In the genomic region with DNA sequence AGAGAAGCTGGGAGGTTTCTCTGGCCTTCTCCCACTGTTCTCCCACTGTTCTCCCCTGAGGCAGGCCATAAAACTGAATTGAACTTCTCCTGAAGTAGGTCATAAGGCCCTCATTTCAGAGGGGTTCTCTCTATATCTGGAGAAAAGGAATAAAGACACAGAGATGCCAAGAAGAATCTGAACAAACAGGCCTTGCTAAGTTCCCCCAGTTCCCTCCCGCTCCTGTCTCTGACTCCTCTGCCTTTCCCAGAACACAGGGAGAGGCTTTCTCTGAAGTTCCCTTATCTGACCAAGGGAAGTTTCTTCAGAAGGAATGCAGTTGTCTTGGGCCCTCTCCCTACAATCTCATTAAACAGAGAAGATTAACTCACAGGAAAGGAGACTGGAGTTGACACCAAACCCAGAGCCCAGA, we compare ENCODE assay signal across 24 cellular contexts.
DNase-seq lines count a peak whose midpoint lies in the region; ATAC-seq and TF ChIP-seq lines count a peak whose summit lies in the region.
"Had no signal": no experiment of that assay in that cellular context is flagged by ENCODE, and none has a peak within 500 bp of the region (broad histone marks: within the 10 kb centered on the region; RNA-seq: fewer than 3 reads in every experiment).

No MANE protein-coding gene starts in this region.

- H3K9me3 ChIP-seq in H9 (ENCODE audit: control insufficient read depth, low read depth, low read length) (no peaks in the 10 kb centered on the region), RWPE2 (ENCODE audit: severe bottlenecking) (no peaks in the 10 kb centered on the region), neuron (ENCODE audit: low read length) (no peaks in the 10 kb centered on the region)
- H3K9me3 ChIP-seq: gastroesophageal sphincter, ovary, sigmoid colon, tibial artery had no signal

- no peak overlapping the region for H3K4me3 Mint-ChIP-seq in H9
- H3K4me3 Mint-ChIP-seq in activated T-cell treated with anti-CD3 and anti-CD28 coated beads, Interleukin-2, amount 50 U/mL, for 24 hours, result no peak overlapping the region
- H3K4me3 Mint-ChIP-seq: activated CD8-positive, alpha-beta T cell treated with anti-CD3 and anti-CD28 coated beads for 36 hours; activated naive CD8-positive, alpha-beta T cell; stimulated activated naive B cell treated with anti-CD40 and anti-IgM and Interleukin-4, amounts not matched to agents 10 μg/mL and 1 μg/mL and 100 μg/mL, for 72 hours; T-helper 1 cell treated with Interleukin-12 subunit alpha and Interleukin-12 subunit beta and Interleukin-4 antibody, amounts not matched to agents 30 μg/mL and 1 μg/mL, for 36 hours had no signal

- H3K23ac ChIP-seq in H9 (ENCODE audit: insufficient read length, low read depth, low read length), result no peak overlapping the region

- peak overlapping the region in 2 of 3 experiments; percentile 83 to 85; a peak in 4 of 7 replicates for H3K27ac Mint-ChIP-seq in H9
- no peak overlapping the region for H3K27ac Mint-ChIP-seq in activated T-cell treated with anti-CD3 and anti-CD28 coated beads, Interleukin-2, amount 50 U/mL, for 24 hours
- H3K27ac Mint-ChIP-seq: activated CD8-positive, alpha-beta T cell treated with anti-CD3 and anti-CD28 coated beads for 36 hours; activated naive CD8-positive, alpha-beta T cell; stimulated activated naive B cell treated with anti-CD40 and anti-IgM and Interleukin-4, amounts not matched to agents 10 μg/mL and 1 μg/mL and 100 μg/mL, for 72 hours; T-helper 1 cell treated with Interleukin-12 subunit alpha and Interleukin-12 subunit beta and Interleukin-4 antibody, amounts not matched to agents 30 μg/mL and 1 μg/mL, for 36 hours had no signal

- H4K91ac ChIP-seq in H9 (ENCODE audit: insufficient read length, low read depth, low read length), result no peak overlapping the region

- H2BK20ac ChIP-seq in H9 (ENCODE audit: low read depth, low read length, poor library complexity, severe bottlenecking), result no peak overlapping the region

- H3K36me3 Mint-ChIP-seq in H9 (ENCODE audit: insufficient read depth in 1 of 3, low read depth in 3 of 3), result peaks cover 0 to 5% (median 0%) of the 10 kb centered on the region in 3 experiments; a peak in 3 of 7 replicates
- no peaks in the 10 kb centered on the region for H3K36me3 Mint-ChIP-seq in activated T-cell treated with anti-CD3 and anti-CD28 coated beads, Interleukin-2, amount 50 U/mL, for 24 hours (ENCODE audit: low read depth)
- H3K36me3 Mint-ChIP-seq: activated naive CD8-positive, alpha-beta T cell; stimulated activated naive B cell treated with anti-CD40 and anti-IgM and Interleukin-4, amounts not matched to agents 10 μg/mL and 1 μg/mL and 100 μg/mL, for 72 hours had no signal

- no peak overlapping the region for H2AK5ac ChIP-seq in H9 (ENCODE audit: insufficient read length, low read length)

- H3K36me3 ChIP-seq in RWPE2 (ENCODE audit: low read depth), result no peaks in the 10 kb centered on the region
- no peaks in the 10 kb centered on the region for H3K36me3 ChIP-seq in neuron (ENCODE audit: insufficient read depth, low read length)
- H3K36me3 ChIP-seq: brain microvascular endothelial cell, gastroesophageal sphincter, ovary, sigmoid colon, tibial artery had no signal

- no peaks in the 10 kb centered on the region for H3K79me2 ChIP-seq in H9 (ENCODE audit: insufficient read depth, low read length)

- H2BK5ac ChIP-seq in H9 (ENCODE audit: insufficient read length, low read length), result no peak overlapping the region

- H3K18ac ChIP-seq in H9 (ENCODE audit: insufficient read length, low read depth, low read length), result no peak overlapping the region

- H3T11ph ChIP-seq in H9 (ENCODE audit: low read length), result no peak overlapping the region

- H3K27ac ChIP-seq in H9 (ENCODE audit: insufficient read length, low read depth, low read length), result no peak overlapping the region
- peak overlapping the region; percentile 19 for H3K27ac ChIP-seq in RWPE2 (ENCODE audit: poor library complexity, severe bottlenecking)
- H3K27ac ChIP-seq: brain microvascular endothelial cell, epithelial cell of prostate, gastroesophageal sphincter, ovary, sigmoid colon, tibial artery had no signal

- H2BK120ac ChIP-seq in H9 (ENCODE audit: low read depth, low read length, poor library complexity, severe bottlenecking), result no peak overlapping the region

- no peak overlapping the region for H3K56ac ChIP-seq in H9 (ENCODE audit: insufficient read length, low read depth, low read length)

- H4K5ac ChIP-seq in H9 (ENCODE audit: insufficient read length, low read depth, low read length), result no peak overlapping the region

- H2BK12ac ChIP-seq in H9 (ENCODE audit: insufficient read length, low read depth, low read length), result no peak overlapping the region

- H4K8ac ChIP-seq in H9 (replicated peaks; ENCODE audit: insufficient read length, low read depth, low read length), result no peak overlapping the region

- no peak overlapping the region for H3K9ac ChIP-seq in H9 (ENCODE audit: extremely low read depth, insufficient read length, low read length)

- H3K14ac ChIP-seq in H9 (ENCODE audit: insufficient read depth, low read length), result no peak overlapping the region

- no CpG with 5 or more reads among the region's 1 CpG for WGBS in H9 (ENCODE audit: extremely low coverage, insufficient read length, low lambda C conversion rate)

- no peaks in the 10 kb centered on the region for H3K23me2 ChIP-seq in H9 (ENCODE audit: insufficient read length, low read depth, low read length, poor library complexity, severe bottlenecking)

- no peak overlapping the region for H2BK15ac ChIP-seq in H9 (ENCODE audit: low read depth, low read length)

- TF ChIP-seq CTCF in H9 (conservative IDR thresholded peaks at IDR 0.05), result no peak
- no peak for TF ChIP-seq CTCF in RWPE2 (IDR thresholded peaks at IDR 0.05; ENCODE audit: poor library complexity, severe bottlenecking)
- no peak for TF ChIP-seq CTCF in fibroblast of pulmonary artery (IDR thresholded peaks at IDR 0.05; ENCODE audit: low read length, missing control alignments)

- H3K79me1 ChIP-seq in H9 (ENCODE audit: insufficient read depth, low read depth, low read length, poor library complexity, severe bottlenecking), result no peaks in the 10 kb centered on the region

- no peak overlapping the region for H3K4ac ChIP-seq in H9 (ENCODE audit: low read depth, low read length)

- H3K4me2 ChIP-seq in H9 (ENCODE audit: insufficient read depth, insufficient read length, low read length), result no peak overlapping the region

- H3K4me1 Mint-ChIP-seq in H9, result peaks cover 40 to 41% of the 10 kb centered on the region in 2 experiments
- no peaks in the 10 kb centered on the region for H3K4me1 Mint-ChIP-seq in activated T-cell treated with anti-CD3 and anti-CD28 coated beads, Interleukin-2, amount 50 U/mL, for 24 hours (ENCODE audit: low read depth)

- H3K9me3 Mint-ChIP-seq in H9, result no peaks in the 10 kb centered on the region
- no peaks in the 10 kb centered on the region for H3K9me3 Mint-ChIP-seq in activated T-cell treated with anti-CD3 and anti-CD28 coated beads, Interleukin-2, amount 50 U/mL, for 24 hours
- H3K9me3 Mint-ChIP-seq: activated CD8-positive, alpha-beta T cell treated with anti-CD3 and anti-CD28 coated beads for 36 hours; stimulated activated naive B cell treated with anti-CD40 and anti-IgM and Interleukin-4, amounts not matched to agents 10 μg/mL and 1 μg/mL and 100 μg/mL, for 72 hours; T-helper 1 cell treated with Interleukin-12 subunit alpha and Interleukin-12 subunit beta and Interleukin-4 antibody, amounts not matched to agents 30 μg/mL and 1 μg/mL, for 36 hours had no signal

- H3K4me1 ChIP-seq in H9 (ENCODE audit: insufficient read depth, low read length), result no peaks in the 10 kb centered on the region; the same call in 1 of the 2 replicates
- H3K4me1 ChIP-seq in RWPE2 (ENCODE audit: insufficient read depth, poor library complexity, severe bottlenecking), result peaks cover 28% of the 10 kb centered on the region
- no peaks in the 10 kb centered on the region for H3K4me1 ChIP-seq in neuron (ENCODE audit: insufficient read depth, low read length)
- H3K4me1 ChIP-seq: gastroesophageal sphincter, sigmoid colon, tibial artery had no signal

- ATAC-seq in RWPE2 (ENCODE audit: low read depth) (no peak), GM18520 (IDR thresholded peaks at IDR 0.05; ENCODE audit: unreplicated experiment) (no peak), HG02759 (IDR thresholded peaks at IDR 0.05; ENCODE audit: unreplicated experiment) (no peak), GM18502 (IDR thresholded peaks at IDR 0.05; ENCODE audit: poor library complexity, unreplicated experiment) (no peak)
- ATAC-seq: activated CD8-positive, alpha-beta T cell treated with anti-CD3 and anti-CD28 coated beads for 36 hours; gastroesophageal sphincter; HepG2; left lobe of liver; stimulated activated naive B cell treated with anti-CD40 and anti-IgM and Interleukin-4, amounts not matched to agents 10 μg/mL and 1 μg/mL and 100 μg/mL, for 72 hours had no signal

- H2AFZ ChIP-seq in H9 (ENCODE audit: low read length) (no peak overlapping the region), neuron (ENCODE audit: low read depth, low read length) (peak overlapping the region; percentile 22)

- H3K4me3 ChIP-seq in RWPE2 (ENCODE audit: severe bottlenecking) (no peak overlapping the region), fibroblast of pulmonary artery (replicated peaks; ENCODE audit: low read depth, low read length) (no peak overlapping the region), neuron (ENCODE audit: low read length) (no peak overlapping the region)
- H3K4me3 ChIP-seq: gastroesophageal sphincter, ovary, sigmoid colon, tibial artery had no signal

- no peaks in the 10 kb centered on the region for H4K20me1 ChIP-seq in H9 (ENCODE audit: control insufficient read depth, insufficient read depth, insufficient read length)

- H3K27me3 Mint-ChIP-seq in H9 (ENCODE audit: low read depth), result no peaks in the 10 kb centered on the region
- peaks cover 4% of the 10 kb centered on the region for H3K27me3 Mint-ChIP-seq in activated T-cell treated with anti-CD3 and anti-CD28 coated beads, Interleukin-2, amount 50 U/mL, for 24 hours
- H3K27me3 Mint-ChIP-seq: activated naive CD8-positive, alpha-beta T cell had no signal

- DNase-seq in H9 (no peak), RWPE2 (ENCODE audit: low spot score) (no peak), fibroblast of pulmonary artery (ENCODE audit: low read depth) (peak; percentile 47)
- DNase-seq in activated T-cell treated with anti-CD3 and anti-CD28 coated beads, Interleukin-2, amount 50 U/mL, for 24 hours, result no peak
- DNase-seq: activated CD4-positive, CD25-positive, alpha-beta regulatory T cell; activated CD8-positive, alpha-beta T cell treated with anti-CD3 and anti-CD28 coated beads for 36 hours; activated T-cell treated with anti-CD3 and anti-CD28 coated beads, Interleukin-2, amount 50 U/mL, for 48 hours; brain microvascular endothelial cell; NCI-H2107; NCI-H526; ovary; sigmoid colon; stimulated activated naive B cell treated with anti-CD40 and anti-IgM and Interleukin-4, amounts not matched to agents 10 μg/mL and 1 μg/mL and 100 μg/mL, for 72 hours; tibial artery had no signal

- no peaks in the 10 kb centered on the region for H3K27me3 ChIP-seq in H9 (ENCODE audit: insufficient read depth, low read length)
- no peaks in the 10 kb centered on the region for H3K27me3 ChIP-seq in RWPE2 (ENCODE audit: insufficient read depth, poor library complexity, severe bottlenecking)
- no peaks in the 10 kb centered on the region for H3K27me3 ChIP-seq in neuron (ENCODE audit: insufficient read depth, low read length)
- H3K27me3 ChIP-seq: brain microvascular endothelial cell, gastroesophageal sphincter, ovary, sigmoid colon, tibial artery had no signal
